In the genomic region with DNA sequence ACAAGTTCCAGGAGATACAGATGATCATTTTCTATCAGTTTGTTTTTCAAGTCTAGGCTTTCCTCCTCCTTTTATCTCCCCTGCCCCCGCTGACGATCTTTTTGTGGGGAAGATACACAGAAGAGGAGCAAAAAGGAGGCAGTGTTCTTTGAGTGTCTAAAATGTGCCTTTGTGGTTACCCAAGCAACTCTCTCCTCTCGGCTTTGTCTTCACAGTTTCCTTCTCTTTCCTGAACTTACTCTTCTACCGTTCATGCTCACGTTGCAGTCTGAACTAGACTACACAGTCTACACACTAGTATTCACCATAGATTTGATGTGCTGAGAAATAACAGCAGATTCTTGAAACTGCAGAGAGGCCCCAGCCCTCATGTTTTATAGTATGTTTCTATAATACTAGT, we compare ENCODE assay signal across 16 cellular contexts. TPM values are rescaled to one million over a fixed set of nuclear protein-coding genes. Genes with fewer than 3 reads are reported as not detected.
DNase-seq lines count a peak whose midpoint lies in the region; ATAC-seq and TF ChIP-seq lines count a peak whose summit lies in the region.
"Had no signal": no experiment of that assay in that cellular context is flagged by ENCODE, and none has a peak within 500 bp of the region (broad histone marks: within the 10 kb centered on the region; RNA-seq: fewer than 3 reads in every experiment).

No MANE protein-coding gene starts in this region.

- H3K36me3 ChIP-seq in Caco-2 (ENCODE audit: control insufficient read depth, insufficient read depth, low read length): no peaks in the 10 kb centered on the region
- H3K36me3 ChIP-seq: HAP-1, neutrophil had no signal

- peaks cover 3% of the 10 kb centered on the region for H3K36me3 Mint-ChIP-seq in activated CD4-positive, alpha-beta T cell treated with anti-CD3 and anti-CD28 coated beads, Interleukin-2, amount 10 ng/mL, durations not matched to agents 24 days and 14 days (ENCODE audit: low read depth)
- peaks cover 13% of the 10 kb centered on the region for H3K36me3 Mint-ChIP-seq in activated CD8-positive, alpha-beta T cell treated with anti-CD3 and anti-CD28 coated beads for 36 hours (ENCODE audit: low read depth)
- no peaks in the 10 kb centered on the region for H3K36me3 Mint-ChIP-seq in Caco-2 (ENCODE audit: insufficient read depth, unreplicated experiment)

- H3K27me3 Mint-ChIP-seq in activated CD4-positive, alpha-beta T cell treated with anti-CD3 and anti-CD28 coated beads, Interleukin-2, amount 10 ng/mL, durations not matched to agents 24 days and 14 days: no peaks in the 10 kb centered on the region
- H3K27me3 Mint-ChIP-seq in activated CD8-positive, alpha-beta T cell treated with anti-CD3 and anti-CD28 coated beads for 36 hours: no peaks in the 10 kb centered on the region
- no peaks in the 10 kb centered on the region for H3K27me3 Mint-ChIP-seq in Caco-2 (ENCODE audit: insufficient read depth, unreplicated experiment)

- CTCF ChIA-PET in activated CD8-positive, alpha-beta T cell treated with anti-CD3 and anti-CD28 coated beads for 36 hours (lab: Charles Lee): no interaction called here
- CTCF ChIA-PET in Caco-2 (lab: Charles Lee): no interaction called here

- BruUV-seq in Caco-2 (replicated peaks; lab: Mats Ljungman, UMichigan): no TSS peak

- peak; percentile 69 for DNase-seq in activated CD4-positive, alpha-beta T cell treated with anti-CD3 and anti-CD28 coated beads, Interleukin-2, amount 10 ng/mL, durations not matched to agents 24 days and 14 days
- no peak for DNase-seq in activated CD4-positive, alpha-beta T cell treated with anti-CD3 and anti-CD28 coated beads, Interleukin-2, amount 50 U/mL, for 4 hours
- peak; percentile 42 for DNase-seq in activated CD8-positive, alpha-beta T cell treated with anti-CD3 and anti-CD28 coated beads for 36 hours
- DNase-seq in inferior parietal cortex (ENCODE audit: extremely low spot score) (peak; percentile 50), Caco-2 (no peak)
- no peak for DNase-seq in stimulated activated naive CD8-positive, alpha-beta T cell treated with anti-CD3 and anti-CD28 coated beads, Interleukin-15, Interleukin-2, amounts not matched to agents 100 U/mL and 50 U/mL, for 24 hours
- DNase-seq: hippocampal formation, left ventricle myocardium superior, NCI-H1694, NCI-H526, RPMI8226 had no signal

- peak overlapping the region; percentile 78 for H3K27ac Mint-ChIP-seq in activated CD4-positive, alpha-beta T cell treated with anti-CD3 and anti-CD28 coated beads, Interleukin-2, amount 10 ng/mL, durations not matched to agents 24 days and 14 days
- peak overlapping the region; percentile 92 for H3K27ac Mint-ChIP-seq in activated CD8-positive, alpha-beta T cell treated with anti-CD3 and anti-CD28 coated beads for 36 hours
- H3K27ac Mint-ChIP-seq in Caco-2 (ENCODE audit: unreplicated experiment): no peak overlapping the region

- ATAC-seq in activated CD8-positive, alpha-beta T cell treated with anti-CD3 and anti-CD28 coated beads for 36 hours: peak; percentile 52
- ATAC-seq in stimulated activated naive CD8-positive, alpha-beta T cell treated with anti-CD3 and anti-CD28 coated beads, Interleukin-15, Interleukin-2, amounts not matched to agents 100 U/mL and 50 U/mL, for 24 hours: peak; percentile 58
- ATAC-seq in GM21825 (IDR thresholded peaks at IDR 0.05; ENCODE audit: unreplicated experiment) (no peak), HG03097 (IDR thresholded peaks at IDR 0.05; ENCODE audit: low FRiP score, unreplicated experiment) (no peak)
- ATAC-seq: left ventricle myocardium superior had no signal

- no peaks in the 10 kb centered on the region for H3K27me3 ChIP-seq in Caco-2 (replicated peaks; ENCODE audit: control insufficient read depth, insufficient read depth, low read length)

- no peak overlapping the region for H3K4me3 ChIP-seq in Caco-2 (ENCODE audit: low read depth, low read length)
- H3K4me3 ChIP-seq: coronary artery, HAP-1 had no signal

- intact Hi-C loops in activated CD4-positive, alpha-beta T cell treated with anti-CD3 and anti-CD28 coated beads, Interleukin-2, amount 10 ng/mL, durations not matched to agents 24 days and 14 days (cut with micrococcal nuclease): loop anchor here (5.0 kb wide), 1 partner anchor 45 kb away; no protein-coding TSS in a partner anchor
- intact Hi-C loops in activated CD8-positive, alpha-beta T cell treated with anti-CD3 and anti-CD28 coated beads for 36 hours (cut with micrococcal nuclease): no loop called here
- intact Hi-C loops in Caco-2 (cut with micrococcal nuclease; ENCODE audit: unreplicated experiment): no loop called here

- H3K9me3 Mint-ChIP-seq in activated CD4-positive, alpha-beta T cell treated with anti-CD3 and anti-CD28 coated beads, Interleukin-2, amount 10 ng/mL, durations not matched to agents 24 days and 14 days: no peaks in the 10 kb centered on the region
- no peaks in the 10 kb centered on the region for H3K9me3 Mint-ChIP-seq in activated CD8-positive, alpha-beta T cell treated with anti-CD3 and anti-CD28 coated beads for 36 hours
- no peaks in the 10 kb centered on the region for H3K9me3 Mint-ChIP-seq in Caco-2 (ENCODE audit: unreplicated experiment)

- peak overlapping the region; percentile 38 for H3K4me3 Mint-ChIP-seq in activated CD4-positive, alpha-beta T cell treated with anti-CD3 and anti-CD28 coated beads, Interleukin-2, amount 10 ng/mL, durations not matched to agents 24 days and 14 days
- H3K4me3 Mint-ChIP-seq in activated CD8-positive, alpha-beta T cell treated with anti-CD3 and anti-CD28 coated beads for 36 hours: peak overlapping the region; percentile 49
- no peak overlapping the region for H3K4me3 Mint-ChIP-seq in Caco-2 (ENCODE audit: unreplicated experiment)

- TF ChIP-seq CTCF in activated CD8-positive, alpha-beta T cell treated with anti-CD3 and anti-CD28 coated beads for 36 hours (IDR thresholded peaks at IDR 0.05): no peak
- no peak for TF ChIP-seq CTCF in Caco-2 (IDR thresholded peaks at IDR 0.05; ENCODE audit: insufficient read depth in 1 of 2, low read depth in 1 of 2, low read length in 1 of 2, severe bottlenecking in 1 of 2, unreplicated experiment in 1 of 2)

- peaks cover 9% of the 10 kb centered on the region for H3K4me1 ChIP-seq in Caco-2

- POLR2A ChIA-PET in activated CD8-positive, alpha-beta T cell treated with anti-CD3 and anti-CD28 coated beads for 36 hours (lab: Charles Lee): interaction anchor here (0.7 to 1.5 kb wide), 2 partner anchors 12 to 24 kb away, joined by 3 to 4 read pairs; a partner anchor contains a TSS
- POLR2A ChIA-PET in Caco-2 (lab: Charles Lee): no interaction called here

- H3K4me1 Mint-ChIP-seq in activated CD4-positive, alpha-beta T cell treated with anti-CD3 and anti-CD28 coated beads, Interleukin-2, amount 10 ng/mL, durations not matched to agents 24 days and 14 days: peaks cover 46% of the 10 kb centered on the region
- H3K4me1 Mint-ChIP-seq in activated CD8-positive, alpha-beta T cell treated with anti-CD3 and anti-CD28 coated beads for 36 hours (ENCODE audit: low read depth): peaks cover 81% of the 10 kb centered on the region
- H3K4me1 Mint-ChIP-seq in Caco-2 (ENCODE audit: low read depth, unreplicated experiment): peaks cover 22% of the 10 kb centered on the region

- H3K9me3 ChIP-seq in Caco-2: no peaks in the 10 kb centered on the region
- H3K9me3 ChIP-seq: HAP-1, neutrophil had no signal

RNA-seq across cellular contexts. Expression of a gene that starts 23.6 kb away (rescaled TPM):
- total RNA-seq in activated CD4-positive, alpha-beta T cell treated with anti-CD3 and anti-CD28 coated beads, Interleukin-2, amount 10 ng/mL, durations not matched to agents 24 days and 14 days: 14.3 and 16.7 TPM in 2 replicates
- 10 to 100 TPM; 28.0 to 28.1 TPM for total RNA-seq in activated CD8-positive, alpha-beta T cell treated with anti-CD3 and anti-CD28 coated beads for 36 hours
- 14.3 and 14.9 TPM in 2 replicates for total RNA-seq in Caco-2 (2022)

RNA-seq across cellular contexts. Expression of a gene that starts 36.9 kb away (rescaled TPM):
- total RNA-seq in activated CD4-positive, alpha-beta T cell treated with anti-CD3 and anti-CD28 coated beads, Interleukin-2, amount 10 ng/mL, durations not matched to agents 24 days and 14 days: not detected in 2 replicates
- not detected for total RNA-seq in activated CD8-positive, alpha-beta T cell treated with anti-CD3 and anti-CD28 coated beads for 36 hours
- total RNA-seq in Caco-2 (2022): not detected in 2 replicates
- total RNA-seq: left ventricle myocardium superior had no signal

Comparison
In these comparisons a context has a peak if more than half of its experiments do, and no peak if none do; other contexts are left out.
1. DNase-seq: peak in activated CD4-positive, alpha-beta T cell treated with anti-CD3 and anti-CD28 coated beads, Interleukin-2, amount 10 ng/mL, durations not matched to agents 24 days and 14 days (single experiment), activated CD8-positive, alpha-beta T cell treated with anti-CD3 and anti-CD28 coated beads for 36 hours (single experiment) and inferior parietal cortex (single experiment); none in activated CD4-positive, alpha-beta T cell treated with anti-CD3 and anti-CD28 coated beads, Interleukin-2, amount 50 U/mL, for 4 hours (0 of 2), stimulated activated naive CD8-positive, alpha-beta T cell treated with anti-CD3 and anti-CD28 coated beads, Interleukin-15, Interleukin-2, amounts not matched to agents 100 U/mL and 50 U/mL, for 24 hours (single experiment) and Caco-2 (0 of 2).
2. ATAC-seq: peak in activated CD8-positive, alpha-beta T cell treated with anti-CD3 and anti-CD28 coated beads for 36 hours (single experiment) and stimulated activated naive CD8-positive, alpha-beta T cell treated with anti-CD3 and anti-CD28 coated beads, Interleukin-15, Interleukin-2, amounts not matched to agents 100 U/mL and 50 U/mL, for 24 hours (single experiment); none in GM21825 (single experiment) and HG03097 (single experiment).